1 cellular context compared by ENCODE assay signal in genomic region chrX:24515447-24515846, GRCh38.
TF ChIP-seq lines count a peak whose summit lies in the region.

No MANE protein-coding gene starts in this region.

TF ChIP-seq in GM23338, 12 proteins besides CTCF, POLR2A, EP300 and RAD21 (continued from another document):
- TF ChIP-seq ETS1 (IDR thresholded peaks at IDR 0.05), result no peak
- no peak for TF ChIP-seq STAT1 (IDR thresholded peaks at IDR 0.05; ENCODE audit: unreplicated experiment)
- TF ChIP-seq EZH2 (IDR thresholded peaks at IDR 0.05; ENCODE audit: low read depth, unreplicated experiment), result no peak
- no peak for TF ChIP-seq CREB1 (CRISPR knock-in tag; IDR thresholded peaks at IDR 0.05; ENCODE audit: low read depth)
- TF ChIP-seq, protein P1, sequence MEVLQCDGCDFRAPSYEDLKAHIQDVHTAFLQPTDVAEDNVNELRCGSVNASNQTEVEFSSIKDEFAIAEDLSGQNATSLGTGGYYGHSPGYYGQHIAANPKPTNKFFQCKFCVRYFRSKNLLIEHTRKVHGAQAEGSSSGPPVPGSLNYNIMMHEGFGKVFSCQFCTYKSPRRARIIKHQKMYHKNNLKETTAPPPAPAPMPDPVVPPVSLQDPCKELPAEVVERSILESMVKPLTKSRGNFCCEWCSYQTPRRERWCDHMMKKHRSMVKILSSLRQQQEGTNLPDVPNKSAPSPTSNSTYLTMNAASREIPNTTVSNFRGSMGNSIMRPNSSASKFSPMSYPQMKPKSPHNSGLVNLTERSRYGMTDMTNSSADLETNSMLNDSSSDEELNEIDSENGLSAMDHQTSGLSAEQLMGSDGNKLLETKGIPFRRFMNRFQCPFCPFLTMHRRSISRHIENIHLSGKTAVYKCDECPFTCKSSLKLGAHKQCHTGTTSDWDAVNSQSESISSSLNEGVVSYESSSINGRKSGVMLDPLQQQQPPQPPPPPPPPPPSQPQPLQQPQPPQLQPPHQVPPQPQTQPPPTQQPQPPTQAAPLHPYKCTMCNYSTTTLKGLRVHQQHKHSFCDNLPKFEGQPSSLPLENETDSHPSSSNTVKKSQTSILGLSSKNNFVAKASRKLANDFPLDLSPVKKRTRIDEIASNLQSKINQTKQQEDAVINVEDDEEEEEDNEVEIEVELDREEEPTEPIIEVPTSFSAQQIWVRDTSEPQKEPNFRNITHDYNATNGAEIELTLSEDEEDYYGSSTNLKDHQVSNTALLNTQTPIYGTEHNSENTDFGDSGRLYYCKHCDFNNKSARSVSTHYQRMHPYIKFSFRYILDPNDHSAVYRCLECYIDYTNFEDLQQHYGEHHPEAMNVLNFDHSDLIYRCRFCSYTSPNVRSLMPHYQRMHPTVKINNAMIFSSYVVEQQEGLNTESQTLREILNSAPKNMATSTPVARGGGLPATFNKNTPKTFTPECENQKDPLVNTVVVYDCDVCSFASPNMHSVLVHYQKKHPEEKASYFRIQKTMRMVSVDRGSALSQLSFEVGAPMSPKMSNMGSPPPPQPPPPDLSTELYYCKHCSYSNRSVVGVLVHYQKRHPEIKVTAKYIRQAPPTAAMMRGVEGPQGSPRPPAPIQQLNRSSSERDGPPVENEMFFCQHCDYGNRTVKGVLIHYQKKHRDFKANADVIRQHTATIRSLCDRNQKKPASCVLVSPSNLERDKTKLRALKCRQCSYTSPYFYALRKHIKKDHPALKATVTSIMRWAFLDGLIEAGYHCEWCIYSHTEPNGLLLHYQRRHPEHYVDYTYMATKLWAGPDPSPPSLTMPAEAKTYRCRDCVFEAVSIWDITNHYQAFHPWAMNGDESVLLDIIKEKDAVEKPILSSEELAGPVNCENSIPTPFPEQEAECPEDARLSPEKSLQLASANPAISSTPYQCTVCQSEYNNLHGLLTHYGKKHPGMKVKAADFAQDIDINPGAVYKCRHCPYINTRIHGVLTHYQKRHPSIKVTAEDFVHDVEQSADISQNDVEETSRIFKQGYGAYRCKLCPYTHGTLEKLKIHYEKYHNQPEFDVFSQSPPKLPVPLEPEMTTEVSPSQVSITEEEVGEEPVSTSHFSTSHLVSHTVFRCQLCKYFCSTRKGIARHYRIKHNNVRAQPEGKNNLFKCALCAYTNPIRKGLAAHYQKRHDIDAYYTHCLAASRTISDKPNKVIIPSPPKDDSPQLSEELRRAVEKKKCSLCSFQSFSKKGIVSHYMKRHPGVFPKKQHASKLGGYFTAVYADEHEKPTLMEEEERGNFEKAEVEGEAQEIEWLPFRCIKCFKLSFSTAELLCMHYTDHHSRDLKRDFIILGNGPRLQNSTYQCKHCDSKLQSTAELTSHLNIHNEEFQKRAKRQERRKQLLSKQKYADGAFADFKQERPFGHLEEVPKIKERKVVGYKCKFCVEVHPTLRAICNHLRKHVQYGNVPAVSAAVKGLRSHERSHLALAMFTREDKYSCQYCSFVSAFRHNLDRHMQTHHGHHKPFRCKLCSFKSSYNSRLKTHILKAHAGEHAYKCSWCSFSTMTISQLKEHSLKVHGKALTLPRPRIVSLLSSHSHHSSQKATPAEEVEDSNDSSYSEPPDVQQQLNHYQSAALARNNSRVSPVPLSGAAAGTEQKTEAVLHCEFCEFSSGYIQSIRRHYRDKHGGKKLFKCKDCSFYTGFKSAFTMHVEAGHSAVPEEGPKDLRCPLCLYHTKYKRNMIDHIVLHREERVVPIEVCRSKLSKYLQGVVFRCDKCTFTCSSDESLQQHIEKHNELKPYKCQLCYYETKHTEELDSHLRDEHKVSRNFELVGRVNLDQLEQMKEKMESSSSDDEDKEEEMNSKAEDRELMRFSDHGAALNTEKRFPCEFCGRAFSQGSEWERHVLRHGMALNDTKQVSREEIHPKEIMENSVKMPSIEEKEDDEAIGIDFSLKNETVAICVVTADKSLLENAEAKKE (CRISPR knock-in tag; IDR thresholded peaks at IDR 0.05), result no peak
- no peak for TF ChIP-seq ZNF114 (CRISPR knock-in tag; IDR thresholded peaks at IDR 0.05)
